ENCODE assay signal across 2 cellular contexts in the genomic region with DNA sequence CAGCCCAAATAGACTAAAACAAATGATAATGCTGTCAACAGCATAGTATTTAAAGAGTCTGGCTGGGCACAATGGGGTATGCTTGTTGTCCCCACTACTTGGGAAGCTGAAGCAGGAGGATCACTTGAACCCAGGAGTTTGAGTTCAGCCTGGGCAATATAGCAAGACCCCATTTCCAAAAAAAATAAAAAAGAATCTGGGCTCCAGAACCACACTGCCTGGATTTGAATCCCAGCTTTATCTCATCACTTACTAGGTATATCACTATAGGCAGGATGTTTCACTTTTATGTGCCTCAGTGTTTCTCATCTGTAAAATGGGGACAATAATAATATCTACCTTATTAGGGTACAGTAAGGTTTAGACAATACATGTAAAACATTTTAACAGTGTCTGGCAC.
TF ChIP-seq lines count a peak whose summit lies in the region.

No MANE protein-coding gene starts in this region.

TF ChIP-seq in HEK293, 187 proteins besides CTCF, POLR2A, EP300 and RAD21:
- TF ChIP-seq ZNF202 (tag by site-specific recombination; IDR thresholded peaks at IDR 0.05; ENCODE audit: borderline replicate concordance) (no peak), ZNF16 (tag by site-specific recombination; IDR thresholded peaks at IDR 0.05; ENCODE audit: low read depth) (no peak), ZNF544 (tag by site-specific recombination; IDR thresholded peaks at IDR 0.05) (no peak), ZFP41 (tag by site-specific recombination; IDR thresholded peaks at IDR 0.05; ENCODE audit: borderline replicate concordance) (no peak), ZNF792 (tag by site-specific recombination; IDR thresholded peaks at IDR 0.05) (no peak), REPIN1 (tag by site-specific recombination; IDR thresholded peaks at IDR 0.05; ENCODE audit: low read depth) (no peak), YY1 (tag by site-specific recombination; IDR thresholded peaks at IDR 0.05) (no peak), ZNF121 (tag by site-specific recombination; IDR thresholded peaks at IDR 0.05) (peak; percentile 50; the same call in 1 of the 2 replicates)

TF ChIP-seq in K562, 482 proteins besides CTCF, POLR2A, EP300 and RAD21:
- TF ChIP-seq CBX1 (IDR thresholded peaks at IDR 0.05; ENCODE audit: low read depth) (0 out of 2 replicates have a peak, but pooled peaks have one; percentile 32), MEIS2 (IDR thresholded peaks at IDR 0.05; ENCODE audit: partially characterized antibody) (no peak), RCOR1 (IDR thresholded peaks at IDR 0.05; ENCODE audit: borderline replicate concordance in 1 of 2, low read depth in 2 of 2, low read length in 2 of 2) (0 out of 4 replicates have a peak, but pooled peaks of 1 of the 2 experiments have one; percentile 35), NELFE (IDR thresholded peaks at IDR 0.05; ENCODE audit: insufficient read depth, insufficient read length) (no peak), ZNF512 (tag; IDR thresholded peaks at IDR 0.05) (no peak), HMGXB4 (CRISPR knock-in tag; IDR thresholded peaks at IDR 0.05) (no peak), ZNF79 (CRISPR knock-in tag; IDR thresholded peaks at IDR 0.05; ENCODE audit: low read depth) (no peak), CHD4 (IDR thresholded peaks at IDR 0.05; ENCODE audit: insufficient read depth, insufficient replicate concordance, low read depth, low read length, poor library complexity, severe bottlenecking) (peak; percentile 75), BCOR (IDR thresholded peaks at IDR 0.05) (peak; percentile 97), RBM25 (IDR thresholded peaks at IDR 0.05; ENCODE audit: low read depth, low read length, severe bottlenecking) (peak; percentile 92), ZNF121 (CRISPR knock-in tag; conservative IDR thresholded peaks at IDR 0.05) (peak; percentile 95), STAT5A (IDR thresholded peaks at IDR 0.05; ENCODE audit: borderline replicate concordance, low read length) (no peak), ADNP (tag; IDR thresholded peaks at IDR 0.05) (peak; percentile 83), HDAC2 (IDR thresholded peaks at IDR 0.05) (peak; percentile 75; the same call in 1 of the 2 replicates), E2F5 (CRISPR knock-in tag; IDR thresholded peaks at IDR 0.05) (no peak), ZNF133 (CRISPR knock-in tag; IDR thresholded peaks at IDR 0.05) (no peak), KDM1A (IDR thresholded peaks at IDR 0.05) (peak; percentile 55 to 67; a peak in 3 of 4 replicates), CBX3 (IDR thresholded peaks at IDR 0.05; ENCODE audit: borderline replicate concordance in 1 of 2, low read length in 2 of 2) (peak in 1 of 2 experiments; percentile 53; a peak in 1 of 3 replicates), ZKSCAN1 (IDR thresholded peaks at IDR 0.05; ENCODE audit: low read depth, low read length) (no peak), SMARCA5 (IDR thresholded peaks at IDR 0.05) (peak; percentile 66; the same call in 1 of the 2 replicates), SMARCC2 (IDR thresholded peaks at IDR 0.05; ENCODE audit: low read depth) (no peak), ZNF23 (CRISPR knock-in tag; IDR thresholded peaks at IDR 0.05) (no peak)
- TF ChIP-seq, protein P1, sequence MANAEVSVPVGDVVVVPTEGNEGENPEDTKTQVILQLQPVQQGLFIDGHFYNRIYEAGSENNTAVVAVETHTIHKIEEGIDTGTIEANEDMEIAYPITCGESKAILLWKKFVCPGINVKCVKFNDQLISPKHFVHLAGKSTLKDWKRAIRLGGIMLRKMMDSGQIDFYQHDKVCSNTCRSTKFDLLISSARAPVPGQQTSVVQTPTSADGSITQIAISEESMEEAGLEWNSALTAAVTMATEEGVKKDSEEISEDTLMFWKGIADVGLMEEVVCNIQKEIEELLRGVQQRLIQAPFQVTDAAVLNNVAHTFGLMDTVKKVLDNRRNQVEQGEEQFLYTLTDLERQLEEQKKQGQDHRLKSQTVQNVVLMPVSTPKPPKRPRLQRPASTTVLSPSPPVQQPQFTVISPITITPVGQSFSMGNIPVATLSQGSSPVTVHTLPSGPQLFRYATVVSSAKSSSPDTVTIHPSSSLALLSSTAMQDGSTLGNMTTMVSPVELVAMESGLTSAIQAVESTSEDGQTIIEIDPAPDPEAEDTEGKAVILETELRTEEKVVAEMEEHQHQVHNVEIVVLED (CRISPR knock-in tag; IDR thresholded peaks at IDR 0.05) = no peak
